8 cellular contexts compared by ENCODE assay signal in genomic region chr3:14410501-14411165, GRCh38. TPM values are rescaled to one million over a fixed set of nuclear protein-coding genes. Genes with fewer than 3 reads are reported as not detected.
DNase-seq lines count a peak whose midpoint lies in the region; FAIRE-seq and TF ChIP-seq lines count a peak whose summit lies in the region.

No MANE protein-coding gene starts in this region.

- no peak overlapping the region for H3K4me3 ChIP-seq in H1 (ENCODE audit: extremely low read depth in 1 of 4, insufficient read depth in 2 of 4, low read depth in 3 of 4, low read length in 4 of 4)

- H3K36me3 ChIP-seq in H1 (ENCODE audit: control insufficient read depth in 2 of 4, insufficient read depth in 4 of 4, low read length in 3 of 4), result peaks cover 0 to 9% (median 4%) of the 10 kb centered on the region in 4 experiments; a peak in 1 of 8 replicates

- H2BK15ac ChIP-seq in H1 (ENCODE audit: low read length), result no peak overlapping the region

- no peak overlapping the region for H3K23ac ChIP-seq in H1 (ENCODE audit: insufficient read length)

- no peak overlapping the region for H2BK12ac ChIP-seq in H1 (ENCODE audit: low read depth, low read length)

- no peak for TF ChIP-seq EP300 in H1 (IDR thresholded peaks at IDR 0.05; ENCODE audit: borderline replicate concordance in 1 of 2, low read depth in 2 of 2, low read length in 2 of 2)

- no peak overlapping the region for H3K4ac ChIP-seq in H1 (replicated peaks; ENCODE audit: insufficient read length, low read depth, low read length)

- peak; percentile 49 for DNase-seq in stimulated activated CD4-positive, alpha-beta T cell treated with anti-CD3 and anti-CD28 coated beads, Interleukin-1b, Interleukin-23, amount 100 ng/mL, for 48 hours
- DNase-seq in stimulated activated CD4-positive, alpha-beta T cell treated with anti-CD3 and anti-CD28 coated beads, Interleukin-2, amount 100 ng/mL, for 48 hours, result no peak
- DNase-seq in RCC 7860 (ENCODE audit: low spot score) (peak; percentile 93), H1 (ENCODE audit: low read depth in 1 of 2, low spot score in 2 of 2) (no peak), posterior vena cava (ENCODE audit: low spot score) (peak; percentile 90), mesenteric fat pad (ENCODE audit: low spot score) (no peak), anterior cingulate cortex (lab: John Stamatoyannopoulos, UW) (no peak)
- DNase-seq in effector CD4-positive, alpha-beta T cell, result no peak

- TF ChIP-seq RAD21 in H1 (IDR thresholded peaks at IDR 0.05 in 1 of 2, conservative IDR thresholded peaks at IDR 0.05 in 1 of 2; ENCODE audit: low read depth in 2 of 2, low read length in 2 of 2), result no peak

- 0 out of 2 replicates have a peak overlapping the region, but pooled peaks have one; percentile 16 for H2BK5ac ChIP-seq in H1 (ENCODE audit: low read depth, low read length)

- peaks cover 15 to 47% of the 10 kb centered on the region in 2 experiments for H4K20me1 ChIP-seq in H1 (replicated peaks in 1 of 2; ENCODE audit: control insufficient read depth in 1 of 2, insufficient read depth in 2 of 2, low read length in 2 of 2)

- no peak overlapping the region for H3K4me2 ChIP-seq in H1 (ENCODE audit: insufficient read depth in 1 of 2, low read depth in 2 of 2, low read length in 2 of 2)

- peaks cover 39% of the 10 kb centered on the region for H3K79me1 ChIP-seq in H1 (ENCODE audit: low read depth, low read length)

- no peaks in the 10 kb centered on the region for H3K27me3 ChIP-seq in H1 (replicated peaks in 1 of 4; ENCODE audit: control insufficient read depth in 3 of 4, extremely low read depth in 1 of 4, insufficient read depth in 3 of 4, low read length in 3 of 4)

- no peak overlapping the region for H2AFZ ChIP-seq in H1 (ENCODE audit: low read length)

- H3K4me1 ChIP-seq in H1 (replicated peaks in 1 of 4; ENCODE audit: control insufficient read depth in 3 of 4, insufficient read depth in 4 of 4, low read length in 3 of 4), result peaks cover 15 to 28% (median 21%) of the 10 kb centered on the region in 4 experiments

- H4K91ac ChIP-seq in H1 (replicated peaks; ENCODE audit: insufficient read length, low read length), result no peak overlapping the region

- H2AK5ac ChIP-seq in H1 (ENCODE audit: low read depth, low read length), result no peak overlapping the region

- CTCF ChIA-PET in H1 (lab: Charles Lee; ENCODE audit: partially characterized antibody), result interaction anchor here (0.9 to 3.4 kb wide), 15 partner anchors 10 to 207 kb away, joined by 3 to 16 read pairs (median 4); no protein-coding TSS in a partner anchor

- H3K9me3 ChIP-seq in H1 (ENCODE audit: insufficient read depth in 2 of 2, low read depth in 1 of 2, low read length in 1 of 2), result no peaks in the 10 kb centered on the region

- no peak for TF ChIP-seq CTCF in H1 (IDR thresholded peaks at IDR 0.05; ENCODE audit: control extremely low read depth in 1 of 3, insufficient read depth in 1 of 3, low read depth in 1 of 3, low read length in 3 of 3)

- 96% methylated on average over 6 of the region's 6 CpGs; no CpG with 5 or more reads in 1 of the 2 experiments for WGBS in H1 (ENCODE audit: extremely low coverage in 1 of 2, insufficient coverage in 1 of 2, insufficient read length in 1 of 2, insufficient replicate concordance in 2 of 2, low coverage in 1 of 2, low lambda C conversion rate in 2 of 2, missing lambda C conversion rate in 1 of 2), 2 experiments

- no peak for TF ChIP-seq POLR2A in H1 (IDR thresholded peaks at IDR 0.05; ENCODE audit: control extremely low read depth in 1 of 2, low read depth in 2 of 2, low read length in 2 of 2)

- H4K8ac ChIP-seq in H1 (ENCODE audit: extremely low read depth, insufficient read depth, low read length), result no peak overlapping the region

- intact Hi-C loops in posterior vena cava (cut with DNase I), result no loop called here

- no peak overlapping the region for H3K56ac ChIP-seq in H1 (replicated peaks; ENCODE audit: insufficient read length, low read depth, low read length)

- no peaks in the 10 kb centered on the region for H3K23me2 ChIP-seq in H1 (ENCODE audit: low read depth, low read length)

- H3K27ac ChIP-seq in H1 (ENCODE audit: low read depth, low read length), result no peak overlapping the region

- POLR2A ChIA-PET in H1 (lab: Charles Lee; ENCODE audit: partially characterized antibody), result interaction anchor here (0.6 to 3.2 kb wide), 4 partner anchors 9 to 26 kb away, joined by 3 to 24 read pairs (median 3); partner anchors contain the start of gene SLC6A6

- peak; percentile 84 for FAIRE-seq in RCC 7860 (lab: Jason Lieb, UNC)
- no peak for FAIRE-seq in H1 (lab: Jason Lieb, UNC)

- peaks cover 18 to 80% of the 10 kb centered on the region in 2 experiments for H3K79me2 ChIP-seq in H1 (ENCODE audit: control insufficient read depth in 1 of 2, insufficient read depth in 2 of 2, low read length in 2 of 2)

- no peak overlapping the region for H4K5ac ChIP-seq in H1 (ENCODE audit: insufficient read length, low read depth, low read length)

- no peak overlapping the region for H3K18ac ChIP-seq in H1 (ENCODE audit: extremely low read depth, low read length)

- H2BK20ac ChIP-seq in H1 (ENCODE audit: low read length), result no peak overlapping the region

- H3K14ac ChIP-seq in H1 (ENCODE audit: insufficient read length), result no peak overlapping the region

- no peak overlapping the region for H2BK120ac ChIP-seq in H1 (replicated peaks; ENCODE audit: low read depth, low read length)

- H3K9ac ChIP-seq in H1 (replicated peaks in 1 of 4; ENCODE audit: extremely low read depth in 1 of 4, low read depth in 3 of 4, low read length in 3 of 4), result no peak overlapping the region

TF ChIP-seq in H1, 55 proteins besides CTCF, POLR2A, EP300 and RAD21 (continues in another document):
- TF ChIP-seq RNF2 (IDR thresholded peaks at IDR 0.05; ENCODE audit: borderline replicate concordance, low read depth, low read length, missing control alignments, poor library complexity, severe bottlenecking) (no peak), CHD1 (IDR thresholded peaks at IDR 0.05; ENCODE audit: low read depth, low read length) (no peak), BACH1 (IDR thresholded peaks at IDR 0.05; ENCODE audit: low read length) (no peak), NRF1 (IDR thresholded peaks at IDR 0.05; ENCODE audit: low read depth, low read length) (no peak), TCF12 (IDR thresholded peaks at IDR 0.05; ENCODE audit: low read depth, low read length) (no peak), TBP (IDR thresholded peaks at IDR 0.05; ENCODE audit: low read depth, low read length) (no peak), GABPA (IDR thresholded peaks at IDR 0.05; ENCODE audit: borderline replicate concordance, insufficient read depth, low read length) (no peak), SAP30 (IDR thresholded peaks at IDR 0.05; ENCODE audit: insufficient read depth, insufficient replicate concordance, low read length) (no peak)

RNA-seq across cellular contexts. Expression of gene SLC6A6, which starts 8.2 kb away (rescaled TPM):
- total RNA-seq in H1 (2021; fragmentation: NEBNext Ultra II Directional; extraction: Animal tissue kit (Norgen Biotek cat#: 25700)), result 140 and 144 TPM in 2 replicates
- polyA plus RNA-seq in H1 (2011; rRNA removed), result 66.2 and 77.8 TPM in 2 replicates
- polyA plus RNA-seq in H1 (2011; cell fraction: cytosol; rRNA removed), result 69.0 TPM
- 164 TPM for polyA plus RNA-seq in H1 (2011; cell fraction: nucleus; rRNA removed)
- polyA plus RNA-seq in H1 (2012, experiment 1 of 2), result 61.4 to 78.1 TPM (median 74.2 TPM) in 4 replicates
- polyA plus RNA-seq in H1 (2012, experiment 2 of 2), result 45.2 TPM
- 158 TPM for polyA plus RNA-seq in H1 (2013, experiment 1 of 2)
- 135 TPM for polyA plus RNA-seq in H1 (2013, experiment 2 of 2)
- polyA minus RNA-seq in H1 (2011; rRNA and poly(A)+ RNA removed), result 242 and 245 TPM in 2 replicates
- polyA minus RNA-seq in H1 (2011; cell fraction: cytosol; rRNA and poly(A)+ RNA removed), result 135 TPM
- 104 TPM for polyA minus RNA-seq in H1 (2011; cell fraction: nucleus; rRNA and poly(A)+ RNA removed)
- total RNA-seq in posterior vena cava, result 10 to 100 TPM; 13.3 to 23.6 TPM
- total RNA-seq in mesenteric fat pad, result 49.3 TPM

Comparison
In these comparisons a context has a peak if more than half of its experiments do, and no peak if none do; other contexts are left out.
1. DNase-seq: peak in stimulated activated CD4-positive, alpha-beta T cell treated with anti-CD3 and anti-CD28 coated beads, Interleukin-1b, Interleukin-23, amount 100 ng/mL, for 48 hours (single experiment), RCC 7860 (single experiment) and posterior vena cava (single experiment); none in stimulated activated CD4-positive, alpha-beta T cell treated with anti-CD3 and anti-CD28 coated beads, Interleukin-2, amount 100 ng/mL, for 48 hours (0 of 2), H1 (0 of 2), mesenteric fat pad (single experiment), anterior cingulate cortex (0 of 58) and effector CD4-positive, alpha-beta T cell (single experiment).